Comparison of ENCODE assay signal across 9 cellular contexts in the genomic region with DNA sequence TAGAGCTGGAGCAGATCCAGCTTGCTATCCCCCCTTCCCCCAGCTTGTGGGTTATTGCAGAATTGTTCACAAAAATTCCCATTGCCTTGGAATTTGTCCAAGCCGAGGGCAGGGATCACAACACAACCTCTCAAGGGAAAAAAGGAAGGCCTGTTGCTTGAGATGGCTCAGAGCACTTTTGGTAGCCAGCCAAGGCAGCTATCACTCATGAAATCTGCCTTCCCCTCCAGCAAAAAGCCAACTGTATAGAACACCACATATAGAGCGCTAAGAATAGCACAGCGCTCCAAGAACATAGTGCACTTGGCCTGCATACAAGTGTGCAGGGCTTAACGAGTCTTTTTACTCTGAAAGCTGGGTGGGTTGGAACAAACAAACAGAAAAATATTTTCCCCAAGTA. TPM values are rescaled to one million over a fixed set of nuclear protein-coding genes. Genes with fewer than 3 reads are reported as not detected.
DNase-seq lines count a peak whose midpoint lies in the region; ATAC-seq and TF ChIP-seq lines count a peak whose summit lies in the region.
"Had no signal": no experiment of that assay in that cellular context is flagged by ENCODE, and none has a peak within 500 bp of the region (broad histone marks: within the 10 kb centered on the region; RNA-seq: fewer than 3 reads in every experiment).

No MANE protein-coding gene starts in this region.

- no peak overlapping the region for H3K9ac ChIP-seq in mammary epithelial cell (ENCODE audit: insufficient read depth, low read length)

- CTCF ChIA-PET in mammary epithelial cell (lab: Charles Lee; ENCODE audit: low non-redundant PET), result interaction anchor here (0.6 kb wide), 1 partner anchor 482 kb away, joined by 4 read pairs; no protein-coding TSS in a partner anchor
- CTCF ChIA-PET in activated naive CD4-positive, alpha-beta T cell treated with anti-CD3 and anti-CD28 coated beads, Interleukin-2, amount 10 ng/mL, durations not matched to agents 7 days and 5 days (lab: Charles Lee), result interaction anchor here (0.6 to 3.5 kb wide), 7 partner anchors 11 to 518 kb away, joined by 3 to 19 read pairs (median 3); no protein-coding TSS in a partner anchor

- no peak overlapping the region for H3K4me3 Mint-ChIP-seq in activated naive CD4-positive, alpha-beta T cell treated with anti-CD3 and anti-CD28 coated beads, Interleukin-2, amount 10 ng/mL, durations not matched to agents 7 days and 5 days
- H3K4me3 Mint-ChIP-seq: naive B cell had no signal

- DNase-seq in CMK (ENCODE audit: low read depth) (peak; percentile 64), MV-4-11 (lab: John Stamatoyannopoulos, UW) (peak; percentile 63), mammary epithelial cell (peak; percentile 67), myocyte (ENCODE audit: low read depth) (peak; percentile 33), left lobe of liver (ENCODE audit: low spot score) (no peak), ureter (ENCODE audit: low spot score) (no peak)
- DNase-seq in activated naive CD4-positive, alpha-beta T cell treated with anti-CD3 and anti-CD28 coated beads, Interleukin-2, amount 10 ng/mL, durations not matched to agents 7 days and 5 days, result no peak
- DNase-seq in stimulated activated CD4-positive, alpha-beta T cell treated with anti-CD3 and anti-CD28 coated beads, Interleukin-15, amount 100 ng/mL, for 24 hours, result no peak
- DNase-seq: naive B cell had no signal

- H3K27ac Mint-ChIP-seq in activated naive CD4-positive, alpha-beta T cell treated with anti-CD3 and anti-CD28 coated beads, Interleukin-2, amount 10 ng/mL, durations not matched to agents 7 days and 5 days, result no peak overlapping the region
- H3K27ac Mint-ChIP-seq: naive B cell had no signal

- no peaks in the 10 kb centered on the region for H3K79me2 ChIP-seq in mammary epithelial cell (ENCODE audit: insufficient read depth, low read length)

- no peak overlapping the region for H3K27ac ChIP-seq in mammary epithelial cell (ENCODE audit: insufficient read depth, low read depth, low read length)

- H3K4me3 ChIP-seq in mammary epithelial cell (replicated peaks in 1 of 3; ENCODE audit: insufficient read depth in 1 of 3, low read depth in 2 of 3, low read length in 3 of 3), result no peak overlapping the region

- H3K36me3 Mint-ChIP-seq in activated naive CD4-positive, alpha-beta T cell treated with anti-CD3 and anti-CD28 coated beads, Interleukin-2, amount 10 ng/mL, durations not matched to agents 7 days and 5 days, result peaks cover 3% of the 10 kb centered on the region

- H4K20me1 ChIP-seq in mammary epithelial cell (ENCODE audit: insufficient read depth, low read length), result no peaks in the 10 kb centered on the region

- in situ Hi-C loops in mammary epithelial cell (cut with MboI; ENCODE audit: low sequenced_read_pairs in 2 of 2), result loop anchor here in 1 of 2 donors (10.0 kb wide), 1 partner anchor 304 kb away; a partner anchor contains a TSS

- H3K36me3 ChIP-seq in mammary epithelial cell (ENCODE audit: insufficient read depth, low read length), result no peaks in the 10 kb centered on the region

- peaks cover 52% of the 10 kb centered on the region for H3K27me3 Mint-ChIP-seq in activated naive CD4-positive, alpha-beta T cell treated with anti-CD3 and anti-CD28 coated beads, Interleukin-2, amount 10 ng/mL, durations not matched to agents 7 days and 5 days

- no peaks in the 10 kb centered on the region for H3K9me3 Mint-ChIP-seq in activated naive CD4-positive, alpha-beta T cell treated with anti-CD3 and anti-CD28 coated beads, Interleukin-2, amount 10 ng/mL, durations not matched to agents 7 days and 5 days
- H3K9me3 Mint-ChIP-seq: naive B cell had no signal

- H3K9me3 ChIP-seq in mammary epithelial cell (replicated peaks; ENCODE audit: insufficient read depth, low read length), result no peaks in the 10 kb centered on the region

- peaks cover 44% of the 10 kb centered on the region for H3K4me1 ChIP-seq in mammary epithelial cell (ENCODE audit: insufficient read depth, low read length)

- intact Hi-C loops in mammary epithelial cell (cut with micrococcal nuclease), result loop anchor here (5.0 to 10.0 kb wide), 3 partner anchors 151 to 406 kb away; no protein-coding TSS in a partner anchor

- H3K27me3 ChIP-seq in mammary epithelial cell (ENCODE audit: insufficient read depth, low read length), result no peaks in the 10 kb centered on the region

- dilution Hi-C loops in mammary epithelial cell (cut with HindIII; ENCODE audit: low sequenced_read_pairs), result no loop called here

- WGBS in mammary epithelial cell (ENCODE audit: low coverage, missing lambda C conversion rate), result 0% methylated on average over 2 of the region's 4 CpGs

- H3K4me1 Mint-ChIP-seq in activated naive CD4-positive, alpha-beta T cell treated with anti-CD3 and anti-CD28 coated beads, Interleukin-2, amount 10 ng/mL, durations not matched to agents 7 days and 5 days, result peaks cover 18% of the 10 kb centered on the region

- TF ChIP-seq CTCF in mammary epithelial cell (conservative IDR thresholded peaks at IDR 0.05 in 1 of 2, IDR thresholded peaks at IDR 0.05 in 1 of 2; ENCODE audit: extremely low read depth in 1 of 2, insufficient read depth in 1 of 2, low read depth in 1 of 2, low read length in 2 of 2), result no peak

- H3K4me2 ChIP-seq in mammary epithelial cell (ENCODE audit: insufficient read depth, low read depth, low read length), result no peak overlapping the region

- no peak for ATAC-seq in left lobe of liver

- no TSS peak for BruUV-seq in mammary epithelial cell (replicated peaks; lab: Mats Ljungman, UMichigan)

- no peak overlapping the region for H2AFZ ChIP-seq in mammary epithelial cell (ENCODE audit: low read depth, low read length)

RNA-seq across cellular contexts. Expression of a gene that starts 46.2 kb away (rescaled TPM):
- total RNA-seq in mammary epithelial cell (10 to 100 TPM; 41.0 to 59.4 TPM), myocyte (not detected in 2 replicates), left lobe of liver (6.6 TPM), ureter (33.0 TPM)
- 24.7 TPM for polyA plus RNA-seq in mammary epithelial cell
- polyA minus RNA-seq in mammary epithelial cell, result 39.9 TPM
- polyA plus RNA-seq in myocyte (2012), result not detected

Comparison
In these comparisons a context has a peak if more than half of its experiments do, and no peak if none do; other contexts are left out.
1. DNase-seq: peak in CMK (single experiment), MV-4-11 (single experiment), mammary epithelial cell (single experiment) and myocyte (single experiment); none in left lobe of liver (single experiment), activated naive CD4-positive, alpha-beta T cell treated with anti-CD3 and anti-CD28 coated beads, Interleukin-2, amount 10 ng/mL, durations not matched to agents 7 days and 5 days (single experiment), stimulated activated CD4-positive, alpha-beta T cell treated with anti-CD3 and anti-CD28 coated beads, Interleukin-15, amount 100 ng/mL, for 24 hours (single experiment) and ureter (single experiment).